Comparison of ENCODE assay signal across 27 cellular contexts in genomic region chr1:48263042-48263441, GRCh38. TPM values are rescaled to one million over a fixed set of nuclear protein-coding genes. Genes with fewer than 3 reads are reported as not detected.
"Had no signal": no experiment of that assay in that cellular context is flagged by ENCODE, and none has a peak within 500 bp of the region (broad histone marks: within the 10 kb centered on the region; RNA-seq: fewer than 3 reads in every experiment).

No MANE protein-coding gene starts in this region.

- H3K4me2 ChIP-seq: neural progenitor cell had no signal

- H3K9me3 ChIP-seq: left lung, lower lobe of right lung, ovary, right atrium auricular region, right lobe of liver, thyroid gland, upper lobe of right lung had no signal

- H3K36me3 ChIP-seq: left lung, lower lobe of right lung, neural progenitor cell, ovary, right atrium auricular region, right lobe of liver, thyroid gland, upper lobe of right lung had no signal

- DNase-seq: hypothalamus; immature natural killer cell; kidney; left colon; left lung; lower lobe of right lung; mammary epithelial cell; mesenchymal stem cell; naive B cell; natural killer cell; nephron progenitor cell; ovary; right lobe of liver; stimulated activated CD4-positive, alpha-beta T cell treated with anti-CD3 and anti-CD28 coated beads, Interleukin-12 subunit alpha, Interleukin-12 subunit beta, amount 100 ng/mL, for 4 hours; stimulated activated CD4-positive, alpha-beta T cell treated with anti-CD3 and anti-CD28 coated beads, Interleukin-15, amount 100 ng/mL, for 24 hours; stimulated activated CD4-positive, alpha-beta T cell treated with anti-CD3 and anti-CD28 coated beads, Interleukin-2, amount 100 ng/mL, for 24 hours; stimulated activated CD4-positive, alpha-beta T cell treated with anti-CD3 and anti-CD28 coated beads, Interleukin-4, amount 100 ng/mL, for 1 hour; stimulated activated naive CD4-positive, alpha-beta T cell; substantia nigra; thyroid gland; trophoblast cell; upper lobe of right lung had no signal

- H3K9ac ChIP-seq: neural progenitor cell had no signal

- H3K27me3 ChIP-seq: left lung, neural progenitor cell, ovary, right atrium auricular region, right lobe of liver, thyroid gland, upper lobe of right lung had no signal

- H3K4me3 ChIP-seq: left lung, lower lobe of right lung, neural progenitor cell, ovary, right atrium auricular region, right lobe of liver, skin epidermis, thyroid gland, upper lobe of right lung had no signal

- H3K27ac ChIP-seq: left lung, lower lobe of right lung, neural progenitor cell, ovary, right atrium auricular region, right lobe of liver, skin epidermis, thyroid gland, upper lobe of right lung had no signal

- H3K4me1 ChIP-seq: left lung, lower lobe of right lung, neural progenitor cell, right atrium auricular region, right lobe of liver, thyroid gland, upper lobe of right lung had no signal

- H2AFZ ChIP-seq: neural progenitor cell had no signal

RNA-seq across cellular contexts. Expression of gene SLC5A9, which starts 40.5 kb away (rescaled TPM):
- total RNA-seq: mammary epithelial cell, natural killer cell, pulmonary artery endothelial cell, right atrium auricular region, temporal lobe, thyroid gland had no signal
- polyA plus RNA-seq: immature natural killer cell, mammary epithelial cell had no signal
